ENCODE assay signal across 2 cellular contexts in genomic region chrX:48786825-48787538, GRCh38.
A peak's percentile ranks its signal among the peaks of the same experiment; 100 is the strongest.
TF ChIP-seq lines count a peak whose summit lies in the region.

No MANE protein-coding gene starts in this region.

TF ChIP-seq in K562, 482 proteins besides CTCF, POLR2A, EP300 and RAD21 (continues in another document):
- TF ChIP-seq CREM (IDR thresholded peaks at IDR 0.05; ENCODE audit: low read depth) (no peak), HLTF (IDR thresholded peaks at IDR 0.05) (peak; percentile 40; the same call in 1 of the 2 replicates), ZBTB11 (CRISPR knock-in tag; IDR thresholded peaks at IDR 0.05) (0 out of 6 replicates have a peak, but pooled peaks of 1 of the 3 experiments have one; percentile 24), ARID1B (IDR thresholded peaks at IDR 0.05) (0 out of 2 replicates have a peak, but pooled peaks have one; percentile 27), ZNF586 (CRISPR knock-in tag; conservative IDR thresholded peaks at IDR 0.05) (no peak), ZBTB40 (IDR thresholded peaks at IDR 0.05) (peak; percentile 72), ZBTB40 (CRISPR knock-in tag; IDR thresholded peaks at IDR 0.05) (no peak)

TF ChIP-seq in HEK293T, 16 proteins besides CTCF, POLR2A, EP300 and RAD21:
- TF ChIP-seq SP1 (IDR thresholded peaks at IDR 0.05) (no peak), ZNF384 (IDR thresholded peaks at IDR 0.05) (no peak), PKNOX1 (IDR thresholded peaks at IDR 0.05) (no peak), HDGF (IDR thresholded peaks at IDR 0.05; ENCODE audit: borderline replicate concordance) (no peak), ELF4 (IDR thresholded peaks at IDR 0.05) (no peak), L3MBTL2 (conservative IDR thresholded peaks at IDR 0.05) (no peak), NFRKB (IDR thresholded peaks at IDR 0.05) (no peak), FOXK2 (IDR thresholded peaks at IDR 0.05) (no peak), FOXA1 (IDR thresholded peaks at IDR 0.05) (no peak), LEF1 (IDR thresholded peaks at IDR 0.05; ENCODE audit: borderline replicate concordance) (no peak), ARNT (IDR thresholded peaks at IDR 0.05) (no peak), SUZ12 (IDR thresholded peaks at IDR 0.05) (no peak), TARDBP (IDR thresholded peaks at IDR 0.05) (no peak)
